Comparison of ENCODE assay signal across 22 cellular contexts in genomic region chr12:3717283-3717974, GRCh38.
"Had no signal": no experiment of that assay in that cellular context is flagged by ENCODE, and none has a peak within 500 bp of the region (broad histone marks: within the 10 kb centered on the region; RNA-seq: fewer than 3 reads in every experiment).

No MANE protein-coding gene starts in this region.

- H3K4me3 ChIP-seq: breast epithelium, colonic mucosa, dorsolateral prefrontal cortex, esophagus muscularis mucosa, gastrocnemius medialis, upper lobe of right lung had no signal

- ATAC-seq: activated T-cell treated with anti-CD3 and anti-CD28 coated beads, Interleukin-2, amount 50 U/mL, for 4 hours; gastrocnemius medialis; stimulated activated naive CD8-positive, alpha-beta T cell treated with anti-CD3 and anti-CD28 coated beads, Interleukin-15, Interleukin-2, amounts not matched to agents 100 U/mL and 50 U/mL, for 24 hours; T-cell had no signal

- DNase-seq: activated CD4-positive, alpha-beta T cell treated with anti-CD3 and anti-CD28 coated beads for 1 hour; activated CD8-positive, alpha-beta memory T cell treated with anti-CD3 and anti-CD28 coated beads, Interleukin-2, amount 50 U/mL, for 4 hours; activated naive CD4-positive, alpha-beta T cell; activated naive CD8-positive, alpha-beta T cell treated with anti-CD3 and anti-CD28 coated beads, Interleukin-2, amount 10 ng/mL, durations not matched to agents 7 days and 5 days; activated T-cell treated with anti-CD3 and anti-CD28 coated beads, Interleukin-2, amount 50 U/mL, for 4 hours; amniotic stem cell; colonic mucosa; dorsolateral prefrontal cortex; gastrocnemius medialis; hypothalamus; stimulated activated CD4-positive, alpha-beta T cell treated with anti-CD3 and anti-CD28 coated beads, Interleukin-12 subunit alpha, Interleukin-12 subunit beta, amount 100 ng/mL, for 4 hours; stimulated activated CD4-positive, alpha-beta T cell treated with anti-CD3 and anti-CD28 coated beads, Interleukin-4, amount 100 ng/mL, for 4 hours; stimulated activated naive CD8-positive, alpha-beta T cell treated with anti-CD3 and anti-CD28 coated beads, Interleukin-15, Interleukin-2, amounts not matched to agents 100 U/mL and 50 U/mL, for 24 hours had no signal

- H3K27ac ChIP-seq: breast epithelium, colonic mucosa, dorsolateral prefrontal cortex, esophagus muscularis mucosa, gastrocnemius medialis, upper lobe of right lung, WERI-Rb-1 had no signal

- H3K27me3 Mint-ChIP-seq: activated naive CD8-positive, alpha-beta T cell treated with anti-CD3 and anti-CD28 coated beads, Interleukin-2, amount 10 ng/mL, durations not matched to agents 7 days and 5 days; central memory CD8-positive, alpha-beta T cell; T-cell had no signal

- H3K4me3 Mint-ChIP-seq: activated naive CD8-positive, alpha-beta T cell treated with anti-CD3 and anti-CD28 coated beads, Interleukin-2, amount 10 ng/mL, durations not matched to agents 7 days and 5 days; activated T-cell treated with anti-CD3 and anti-CD28 coated beads, Interleukin-2, amount 50 U/mL, for 4 hours; central memory CD8-positive, alpha-beta T cell; neural crest cell; T-cell had no signal

- H3K9me3 Mint-ChIP-seq: central memory CD8-positive, alpha-beta T cell; neural crest cell had no signal

- H3K36me3 ChIP-seq: breast epithelium, colonic mucosa, esophagus muscularis mucosa, gastrocnemius medialis, upper lobe of right lung, WERI-Rb-1 had no signal

- H3K4me1 ChIP-seq: breast epithelium, colonic mucosa, esophagus muscularis mucosa, gastrocnemius medialis, upper lobe of right lung had no signal

- H3K9me3 ChIP-seq: breast epithelium, colonic mucosa, esophagus muscularis mucosa, gastrocnemius medialis, upper lobe of right lung had no signal

- H3K27me3 ChIP-seq: breast epithelium, colonic mucosa, dorsolateral prefrontal cortex, esophagus muscularis mucosa, gastrocnemius medialis, upper lobe of right lung had no signal

- H3K27ac Mint-ChIP-seq: activated naive CD8-positive, alpha-beta T cell treated with anti-CD3 and anti-CD28 coated beads, Interleukin-2, amount 10 ng/mL, durations not matched to agents 7 days and 5 days; activated T-helper 2 cell treated with anti-CD3 and anti-CD28 coated beads, Interferon-gamma antibody, Interleukin-2, Interleukin-4, amounts not matched to agents 10 μg/mL and 5 μg/mL and 100 μg/mL, durations not matched to agents 14 hours and 24 hours and 36 hours; progenitor cell of endocrine pancreas; T-cell had no signal
